ENCODE assay signal across 19 cellular contexts in the genomic region with DNA sequence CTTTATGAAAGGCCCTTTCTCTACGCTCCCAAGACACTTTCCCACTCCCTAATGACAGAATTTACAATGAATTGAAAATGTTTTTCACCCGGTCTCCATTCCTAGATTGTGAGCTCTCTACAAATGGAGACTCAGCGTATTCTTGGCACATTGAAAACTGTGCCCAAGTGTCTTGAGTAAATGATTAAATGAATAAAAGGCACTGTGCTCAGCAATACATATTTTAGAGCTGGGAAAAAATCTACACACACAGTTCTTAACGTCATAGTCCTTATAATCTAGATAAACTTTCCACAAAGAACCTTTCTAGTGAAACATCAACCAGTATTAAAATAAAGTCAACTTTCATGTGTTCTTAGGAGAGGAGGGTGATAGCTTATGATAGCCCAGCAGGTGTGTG.
"Had no signal": no experiment of that assay in that cellular context is flagged by ENCODE, and none has a peak within 500 bp of the region (broad histone marks: within the 10 kb centered on the region; RNA-seq: fewer than 3 reads in every experiment).

No MANE protein-coding gene starts in this region.

- H3K27ac ChIP-seq: adrenal gland, ascending aorta, coronary artery had no signal

- H3K9me3 ChIP-seq: adrenal gland, ascending aorta, sigmoid colon had no signal

- H3K36me3 ChIP-seq: adrenal gland had no signal

- H3K27me3 ChIP-seq: adrenal gland, ascending aorta, sigmoid colon had no signal

- H3K4me3 ChIP-seq: adrenal gland, ascending aorta, coronary artery, sigmoid colon had no signal

- DNase-seq: activated CD4-positive, alpha-beta T cell treated with anti-CD3 and anti-CD28 coated beads, Interleukin-2, amount 50 U/mL, for 4 hours; activated CD8-positive, alpha-beta memory T cell treated with anti-CD3 and anti-CD28 coated beads for 24 hours; activated CD8-positive, alpha-beta memory T cell treated with anti-CD3 and anti-CD28 coated beads, Interleukin-2, amount 50 U/mL, for 4 hours; activated naive CD4-positive, alpha-beta T cell; activated T-cell treated with anti-CD3 and anti-CD28 coated beads, Interleukin-2, amount 50 U/mL, for 24 hours; adrenal gland; mesenchymal stem cell; naive B cell; occipital lobe; posterior cingulate gyrus; sigmoid colon; stimulated activated CD4-positive, alpha-beta T cell treated with anti-CD3 and anti-CD28 coated beads, Interleukin-4, amount 100 ng/mL, for 1 hour; stimulated activated naive CD4-positive, alpha-beta T cell treated with Interleukin-2 at 50 U/mL for 16 hours; T-helper 1 cell; T-helper 9 cell had no signal

- FAIRE-seq: endometrium had no signal

- ATAC-seq: WTC11 had no signal

- H3K4me1 ChIP-seq: adrenal gland, ascending aorta had no signal
